In the genomic region with DNA sequence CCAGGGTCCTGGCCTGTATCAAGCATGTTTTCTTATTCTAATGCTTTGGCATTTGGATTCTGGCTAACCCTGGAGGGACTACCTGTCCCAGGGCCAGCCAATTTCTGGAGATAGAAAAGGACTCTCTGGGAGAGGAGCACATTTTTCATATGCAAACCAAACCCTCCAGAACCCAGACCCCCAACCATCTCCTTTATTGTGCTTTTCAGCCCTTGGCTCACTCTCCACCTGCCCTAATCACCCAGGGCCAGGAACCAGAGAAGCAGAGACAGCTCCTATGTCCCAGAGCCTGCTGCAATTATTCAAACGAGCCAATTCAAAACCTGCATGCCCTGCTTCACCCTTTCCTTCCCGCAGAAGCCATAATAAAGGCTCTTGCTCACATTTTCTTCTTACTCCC, we compare ENCODE assay signal across 19 cellular contexts. TPM values are rescaled to one million over a fixed set of nuclear protein-coding genes. Genes with fewer than 3 reads are reported as not detected.
DNase-seq lines count a peak whose midpoint lies in the region; ATAC-seq, FAIRE-seq and TF ChIP-seq lines count a peak whose summit lies in the region.
"Had no signal": no experiment of that assay in that cellular context is flagged by ENCODE, and none has a peak within 500 bp of the region (broad histone marks: within the 10 kb centered on the region; RNA-seq: fewer than 3 reads in every experiment).

No MANE protein-coding gene starts in this region.

- no peaks in the 10 kb centered on the region for H3K36me3 Mint-ChIP-seq in GM23338 (ENCODE audit: low read depth)
- H3K36me3 Mint-ChIP-seq: CD14-positive monocyte had no signal

- no peak for FAIRE-seq in pancreas (lab: Jason Lieb, UNC)
- FAIRE-seq: HTR-8/SVneo had no signal

- TF ChIP-seq CTCF in GM23338 (conservative IDR thresholded peaks at IDR 0.05; ENCODE audit: low read depth in 2 of 2) (no peak), thyroid gland (IDR thresholded peaks at IDR 0.05) (no peak), pancreas (IDR thresholded peaks at IDR 0.05) (no peak)

- H3K9me3 ChIP-seq in thyroid gland (no peaks in the 10 kb centered on the region), pancreas (no peaks in the 10 kb centered on the region)

- H3K4me1 Mint-ChIP-seq in GM23338, result peaks cover 55% of the 10 kb centered on the region
- H3K4me1 Mint-ChIP-seq: CD14-positive monocyte had no signal

- DNase-seq in DMS79 (lab: John Stamatoyannopoulos, UW) (peak; percentile 81), GM23338 (ENCODE audit: low spot score) (no peak), NCI-H69 (lab: John Stamatoyannopoulos, UW) (peak; percentile 35), iPS-NIHi11 (ENCODE audit: low spot score) (peak; percentile 21), thyroid gland (no peak), pancreas (no peak), NCI-H524 treated with DMSO at 0.1 percent for 48 hours (lab: John Stamatoyannopoulos, UW) (no peak)
- DNase-seq: ACHN, AML-193, HCEC 1CT, NCI-H1694, NCI-H446 treated with DMSO at 0.1 percent for 48 hours, RPMI8226, SIG-M5 had no signal

- H3K4me3 ChIP-seq in GM23338 (peak overlapping the region; percentile 27; the same call in 1 of the 2 replicates), thyroid gland (replicated peaks in 1 of 3) (no peak overlapping the region), pancreas (no peak overlapping the region)

- H2AFZ ChIP-seq in GM23338, result peak overlapping the region; percentile 16; the same call in 1 of the 2 replicates

- ATAC-seq in GM23338 (peak; percentile 84), pancreas (no peak), HG03565 (IDR thresholded peaks at IDR 0.05; ENCODE audit: unreplicated experiment) (no peak)

- peak overlapping the region; percentile 86 for H3K27ac Mint-ChIP-seq in GM23338
- H3K27ac Mint-ChIP-seq: CD14-positive monocyte; T-helper 1 cell treated with Interleukin-12 subunit alpha and Interleukin-12 subunit beta and Interleukin-4 antibody, amounts not matched to agents 30 μg/mL and 1 μg/mL, for 36 hours had no signal

- H3K27ac ChIP-seq in GM23338 (ENCODE audit: low read depth), result peak overlapping the region; percentile 91
- H3K27ac ChIP-seq in thyroid gland, result no peak overlapping the region
- H3K27ac ChIP-seq in pancreas, result no peak overlapping the region
- H3K27ac ChIP-seq: HL-60 had no signal

- H3K9me2 ChIP-seq in GM23338 (ENCODE audit: insufficient read depth), result peaks cover 9% of the 10 kb centered on the region; the same call in 1 of the 2 replicates

- TF ChIP-seq POLR2A in thyroid gland (IDR thresholded peaks at IDR 0.05), result no peak

- no peaks in the 10 kb centered on the region for H4K20me1 ChIP-seq in GM23338 (replicated peaks; ENCODE audit: insufficient read depth)

- H3K4me1 ChIP-seq in GM23338 (ENCODE audit: insufficient read depth), result peaks cover 30% of the 10 kb centered on the region
- peaks cover 7 to 16% of the 10 kb centered on the region in 2 donors for H3K4me1 ChIP-seq in thyroid gland
- no peaks in the 10 kb centered on the region for H3K4me1 ChIP-seq in pancreas

- H3K27me3 ChIP-seq in GM23338 (ENCODE audit: insufficient read depth) (no peaks in the 10 kb centered on the region), thyroid gland (no peaks in the 10 kb centered on the region), pancreas (no peaks in the 10 kb centered on the region)

- no peaks in the 10 kb centered on the region; the same call in 2 of the 3 replicates for H3K9me3 Mint-ChIP-seq in GM23338
- H3K9me3 Mint-ChIP-seq: T-helper 1 cell treated with Interleukin-12 subunit alpha and Interleukin-12 subunit beta and Interleukin-4 antibody, amounts not matched to agents 30 μg/mL and 1 μg/mL, for 36 hours had no signal

- intact Hi-C loops in thyroid gland (cut with DNase I), result no loop called here
- intact Hi-C loops in pancreas (cut with DNase I), result no loop called here

- no peaks in the 10 kb centered on the region for H3K79me2 ChIP-seq in GM23338 (replicated peaks; ENCODE audit: insufficient read depth)

- 22 to 35% methylated on average over 2 of the region's 2 CpGs for WGBS in thyroid gland, 2 donors
- 32 to 36% methylated on average over 2 of the region's 2 CpGs for WGBS in pancreas, 2 donors

- no peak overlapping the region for H3K4me3 Mint-ChIP-seq in GM23338
- H3K4me3 Mint-ChIP-seq: CD14-positive monocyte; T-helper 1 cell treated with Interleukin-12 subunit alpha and Interleukin-12 subunit beta and Interleukin-4 antibody, amounts not matched to agents 30 μg/mL and 1 μg/mL, for 36 hours had no signal

- peaks cover 6% of the 10 kb centered on the region for H3K27me3 Mint-ChIP-seq in GM23338 (ENCODE audit: insufficient read depth, low read depth, poor library complexity)

- H3K36me3 ChIP-seq in GM23338 (ENCODE audit: insufficient read depth) (no peaks in the 10 kb centered on the region), thyroid gland (no peaks in the 10 kb centered on the region), pancreas (no peaks in the 10 kb centered on the region)

- H3F3A ChIP-seq in GM23338 (replicated peaks; ENCODE audit: low read depth), result 0 out of 2 replicates have a peak, but pooled peaks cover 10% of the 10 kb centered on the region

- H3K4me2 ChIP-seq in GM23338, result peak overlapping the region; percentile 68

TF ChIP-seq in GM23338, 12 proteins besides CTCF, POLR2A, EP300 and RAD21 (continues in another document):
- no peak for TF ChIP-seq REST (IDR thresholded peaks at IDR 0.05; ENCODE audit: unreplicated experiment)

RNA-seq across cellular contexts. Expression of gene HSPB8, which starts 23.8 kb away (rescaled TPM):
- 4.7 and 4.8 TPM in 2 replicates for total RNA-seq in GM23338 (2014; rRNA removed; shearing (Covaris generic))
- polyA plus RNA-seq in GM23338 (2016; fragmentation: Nextera tagmentation; extraction: Ambion mirVana), result 3.5 and 4.3 TPM in 2 replicates
- 10 to 100 TPM; 39.0 to 73.9 (median 53.0) TPM for total RNA-seq in thyroid gland
- total RNA-seq in pancreas, result 10 to 100 TPM in 2 of 6 donors, 1 to 10 TPM in 4; 5.4 to 21.2 (median 8.3) TPM
- 10 to 100 TPM; 10.5 to 11.1 TPM for polyA plus RNA-seq in pancreas
- polyA plus RNA-seq: CD14-positive monocyte had no signal

Comparison
In these comparisons a context has a peak if more than half of its experiments do, and no peak if none do; other contexts are left out.
1. DNase-seq: peak in DMS79 (single experiment), NCI-H69 (single experiment) and iPS-NIHi11 (single experiment); none in GM23338 (single experiment), thyroid gland (0 of 2), pancreas (0 of 6) and NCI-H524 treated with DMSO at 0.1 percent for 48 hours (single experiment).